In genomic region chr3:128548426-128549282, GRCh38 we compare ENCODE assay signal across 1 cellular context.
TF ChIP-seq lines count a peak whose summit lies in the region.

No MANE protein-coding gene starts in this region.

TF ChIP-seq in GM23338, 12 proteins besides CTCF, POLR2A, EP300 and RAD21 (continued from another document):
- TF ChIP-seq ZNF462 (CRISPR knock-in tag; IDR thresholded peaks at IDR 0.05) (no peak), POLR2AphosphoS5 (IDR thresholded peaks at IDR 0.05; ENCODE audit: low read depth) (no peak), NANOG (IDR thresholded peaks at IDR 0.05; ENCODE audit: borderline replicate concordance) (no peak)
TF ChIP-seq in GM23338: peak in this region for 0.
